In genomic region chr1:154856049-154856448, GRCh38 we compare ENCODE assay signal across 17 cellular contexts. TPM values are rescaled to one million over a fixed set of nuclear protein-coding genes. Genes with fewer than 3 reads are reported as not detected.
DNase-seq lines count a peak whose midpoint lies in the region; ATAC-seq and TF ChIP-seq lines count a peak whose summit lies in the region.
"Had no signal": no experiment of that assay in that cellular context is flagged by ENCODE, and none has a peak within 500 bp of the region (broad histone marks: within the 10 kb centered on the region; RNA-seq: fewer than 3 reads in every experiment).

No MANE protein-coding gene starts in this region.

- peaks cover 16% of the 10 kb centered on the region for H3K36me3 ChIP-seq in OCI-LY1 (ENCODE audit: insufficient read depth, low read length)
- H3K36me3 ChIP-seq: BLaER1 treated with 17β-estradiol and CSF1 and Interleukin-3, amounts not matched to agents 10 nM and 100 nM; esophagus muscularis mucosa; heart right ventricle; Peyer's patch had no signal

- in situ Hi-C loops in G401 (cut with HindIII; ENCODE audit: low sequenced_read_pairs), result no loop called here

- H2AFZ ChIP-seq in OCI-LY1 (ENCODE audit: low read length), result no peak overlapping the region

- H3K9me2 ChIP-seq in OCI-LY1 (ENCODE audit: low read depth, low read length), result no peaks in the 10 kb centered on the region

- H3K9me3 ChIP-seq in OCI-LY1 (ENCODE audit: low read length), result no peaks in the 10 kb centered on the region
- H3K9me3 ChIP-seq: BLaER1 treated with 17β-estradiol and CSF1 and Interleukin-3, amounts not matched to agents 10 nM and 100 nM; esophagus muscularis mucosa; heart right ventricle; Peyer's patch had no signal

- H3K27me3 ChIP-seq in OCI-LY1 (ENCODE audit: insufficient read depth, low read length), result no peaks in the 10 kb centered on the region
- H3K27me3 ChIP-seq: BLaER1 treated with 17β-estradiol and CSF1 and Interleukin-3, amounts not matched to agents 10 nM and 100 nM; esophagus muscularis mucosa; heart right ventricle; Peyer's patch had no signal

- DNase-seq in G401 (ENCODE audit: low spot score) (peak; percentile 78), NCI-H1092 treated with DMSO at 0.1 percent for 48 hours (lab: John Stamatoyannopoulos, UW) (peak; percentile 67), myocyte (ENCODE audit: low read depth) (peak; percentile 88)
- DNase-seq in effector CD8-positive, alpha-beta T cell (lab: John Stamatoyannopoulos, UW), result no peak
- DNase-seq: activated effector memory CD4-positive, alpha-beta T cell treated with anti-CD3 and anti-CD28 coated beads, Interleukin-2, amount 50 U/mL, for 16 hours; amygdala; cortex of kidney; heart right ventricle; NCI-H226; Peyer's patch; SW 1271 had no signal

- no peaks in the 10 kb centered on the region for H3F3A ChIP-seq in OCI-LY1 (ENCODE audit: insufficient read depth, low read length)

- H3K79me2 ChIP-seq in OCI-LY1 (ENCODE audit: insufficient read depth, low read length), result peaks cover 46% of the 10 kb centered on the region

- no peak overlapping the region; the same call in 1 of the 2 replicates for H3K9ac ChIP-seq in OCI-LY1 (ENCODE audit: low read length)
- H3K9ac ChIP-seq: BLaER1 treated with 17β-estradiol and CSF1 and Interleukin-3, amounts not matched to agents 10 nM and 100 nM had no signal

- peaks cover 57% of the 10 kb centered on the region for H3K4me1 ChIP-seq in OCI-LY1 (ENCODE audit: insufficient read depth, low read length, severe bottlenecking)

- H3K4me2 ChIP-seq in OCI-LY1 (ENCODE audit: low read length), result peak overlapping the region; percentile 94

- 0 out of 2 replicates have a peak, but pooled peaks have one; percentile 6 for TF ChIP-seq CTCF in OCI-LY1 (IDR thresholded peaks at IDR 0.05; ENCODE audit: low read length)

- H3K27ac ChIP-seq in OCI-LY1 (ENCODE audit: low read depth, low read length, poor library complexity, severe bottlenecking), result peak overlapping the region; percentile 98
- H3K27ac ChIP-seq: BLaER1 treated with 17β-estradiol and CSF1 and Interleukin-3, amounts not matched to agents 10 nM and 100 nM; esophagus muscularis mucosa; heart right ventricle; Peyer's patch had no signal

- peak overlapping the region; percentile 76 for H3K4me3 ChIP-seq in OCI-LY1 (ENCODE audit: low read depth, low read length, poor library complexity, severe bottlenecking)
- H3K4me3 ChIP-seq: BLaER1 treated with 17β-estradiol and CSF1 and Interleukin-3, amounts not matched to agents 10 nM and 100 nM; esophagus muscularis mucosa; heart right ventricle; Peyer's patch had no signal

- H4K20me1 ChIP-seq in OCI-LY1 (ENCODE audit: insufficient read depth, low read length), result no peaks in the 10 kb centered on the region
- H4K20me1 ChIP-seq: BLaER1 treated with 17β-estradiol and CSF1 and Interleukin-3, amounts not matched to agents 10 nM and 100 nM had no signal

- ATAC-seq in GM18502 (IDR thresholded peaks at IDR 0.05; ENCODE audit: poor library complexity, unreplicated experiment) (no peak), HG03108 (IDR thresholded peaks at IDR 0.05; ENCODE audit: unreplicated experiment) (no peak), HG03159 (IDR thresholded peaks at IDR 0.05; ENCODE audit: unreplicated experiment) (no peak)
- ATAC-seq: heart right ventricle had no signal

RNA-seq across cellular contexts. Expression of gene KCNN3, which starts 14.0 kb away (rescaled TPM):
- under 0.01 and 0.64 TPM in 2 replicates for total RNA-seq in G401 (2014; rRNA removed; shearing (Covaris generic))
- total RNA-seq in myocyte, result 30.8 and 41.3 TPM in 2 replicates
- 5.5 TPM for polyA plus RNA-seq in myocyte (2012)

Comparison
In these comparisons a context has a peak if more than half of its experiments do, and no peak if none do; other contexts are left out.
1. RNA of gene KCNN3, which starts 14.0 kb away (total RNA-seq): 30.8 to 41.3 TPM in myocyte; under 0.01 to 0.64 TPM in G401; every median in the first group is over 10 times any median in the second.